Comparison of ENCODE assay signal across 8 cellular contexts in the genomic region with DNA sequence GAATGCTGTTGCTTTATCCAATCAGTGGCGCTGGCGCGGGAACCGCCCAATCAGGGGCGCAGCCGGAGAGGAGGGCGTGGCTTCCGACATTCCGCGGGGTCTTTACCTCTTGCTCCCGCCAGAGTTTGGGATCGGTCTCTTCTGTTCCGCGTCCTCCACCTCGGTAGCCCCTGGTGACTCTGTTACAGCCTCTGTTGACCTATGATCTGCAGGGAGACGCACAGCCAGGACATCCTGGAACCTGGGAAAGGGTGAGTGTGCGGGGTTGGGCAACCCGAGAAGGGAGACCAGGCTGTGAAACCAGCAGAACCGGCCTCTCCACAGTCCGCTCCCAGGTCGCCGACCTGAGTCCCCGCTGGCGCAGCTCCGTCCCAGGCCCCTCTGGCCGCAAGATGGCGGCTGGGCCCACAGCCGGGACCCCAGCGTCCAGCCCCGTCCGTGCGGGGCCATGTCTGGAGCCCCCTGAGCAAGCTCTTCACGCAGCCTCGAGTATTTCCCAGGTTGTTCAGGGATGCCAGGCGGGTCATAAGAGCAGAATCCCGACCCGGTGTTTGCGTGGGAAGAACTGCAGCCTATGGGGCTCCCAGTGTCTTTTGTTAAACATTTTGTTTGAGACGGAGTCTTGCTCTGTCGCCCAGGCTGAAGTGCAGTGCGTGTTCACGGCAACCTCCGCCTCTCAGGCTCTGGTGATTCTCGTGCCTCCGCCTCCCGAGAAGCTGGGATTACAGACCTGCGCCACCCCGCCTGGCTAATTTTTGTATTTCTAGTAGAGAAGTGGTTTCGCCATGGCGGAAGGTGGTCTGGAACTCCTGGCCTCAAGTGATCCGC. TPM values are rescaled to one million over a fixed set of nuclear protein-coding genes. Genes with fewer than 3 reads are reported as not detected.
DNase-seq lines count a peak whose midpoint lies in the region; ATAC-seq lines count a peak whose summit lies in the region.

No MANE protein-coding gene starts in this region.

- H2BK15ac ChIP-seq in mesenchymal stem cell (ENCODE audit: low read depth, poor library complexity, severe bottlenecking) = no peak overlapping the region

- peak overlapping the region; percentile 96 to 99 (median 98) for H3K4me3 Mint-ChIP-seq in CD4-positive, CD25-positive, alpha-beta regulatory T cell

- no peak overlapping the region for H4K8ac ChIP-seq in mesenchymal stem cell (ENCODE audit: low read length)

- no peak overlapping the region for H3K14ac ChIP-seq in mesenchymal stem cell (ENCODE audit: low read length in 2 of 2)

- peak overlapping the region; percentile 66 for H3K27ac ChIP-seq in CD4-positive, CD25-positive, alpha-beta regulatory T cell (ENCODE audit: insufficient read depth, low read length, poor library complexity, severe bottlenecking)
- H3K27ac ChIP-seq in mesenchymal stem cell (ENCODE audit: low read length, poor library complexity, severe bottlenecking) = no peak overlapping the region

- no peak overlapping the region for H3K18ac ChIP-seq in mesenchymal stem cell (ENCODE audit: low read depth in 1 of 2, low read length in 2 of 2)

- no peaks in the 10 kb centered on the region for H3K36me3 ChIP-seq in CD4-positive, CD25-positive, alpha-beta regulatory T cell (ENCODE audit: control insufficient read depth, insufficient read depth, low read length)
- H3K36me3 ChIP-seq in mesenchymal stem cell (ENCODE audit: control insufficient read depth in 1 of 2, insufficient read depth in 2 of 2, low read depth in 1 of 2, low read length in 2 of 2) = no peaks in the 10 kb centered on the region

- no peak overlapping the region for H4K91ac ChIP-seq in mesenchymal stem cell (ENCODE audit: low read length)

- H3K4me3 ChIP-seq in CD4-positive, CD25-positive, alpha-beta regulatory T cell (ENCODE audit: low read depth, low read length) = peak overlapping the region; percentile 90
- H3K4me3 ChIP-seq in mesenchymal stem cell (ENCODE audit: insufficient read depth in 1 of 2, low read depth in 1 of 2, low read length in 2 of 2) = peak overlapping the region; percentile 47 to 61

- peak overlapping the region; percentile 62 for H3K4me2 ChIP-seq in mesenchymal stem cell (ENCODE audit: low read length, poor library complexity, severe bottlenecking)

- WGBS in mesenchymal stem cell = 54% methylated on average over 51 of the region's 51 CpGs

- no peaks in the 10 kb centered on the region for H3K27me3 ChIP-seq in CD4-positive, CD25-positive, alpha-beta regulatory T cell (ENCODE audit: control insufficient read depth, insufficient read depth, low read length)
- no peaks in the 10 kb centered on the region for H3K27me3 ChIP-seq in mesenchymal stem cell (ENCODE audit: control insufficient read depth in 1 of 2, insufficient read depth in 1 of 2, low read length in 2 of 2)

- H3K23ac ChIP-seq in mesenchymal stem cell (ENCODE audit: low read length in 2 of 2) = no peak overlapping the region

- H3K4me1 Mint-ChIP-seq in CD4-positive, CD25-positive, alpha-beta regulatory T cell = peaks cover 14 to 55% (median 33%) of the 10 kb centered on the region in 4 donors

- peaks cover 0 to 4% (median 0%) of the 10 kb centered on the region in 7 donors for H3K9me3 Mint-ChIP-seq in CD4-positive, CD25-positive, alpha-beta regulatory T cell

- peaks cover 8% of the 10 kb centered on the region for H3K36me3 Mint-ChIP-seq in CD4-positive, CD25-positive, alpha-beta regulatory T cell

- no peak overlapping the region for H2BK5ac ChIP-seq in mesenchymal stem cell (ENCODE audit: low read depth, low read length, poor library complexity, severe bottlenecking)

- no peaks in the 10 kb centered on the region for H3K79me1 ChIP-seq in mesenchymal stem cell (replicated peaks; ENCODE audit: low read length, poor library complexity, severe bottlenecking)

- H3K4ac ChIP-seq in mesenchymal stem cell (ENCODE audit: low read depth in 1 of 2, low read length in 2 of 2) = no peak overlapping the region

- no peak overlapping the region for H2BK120ac ChIP-seq in mesenchymal stem cell (ENCODE audit: low read depth, low read length)

- peak overlapping the region; percentile 72 to 95 (median 92) for H3K27ac Mint-ChIP-seq in CD4-positive, CD25-positive, alpha-beta regulatory T cell

- DNase-seq in CD4-positive, CD25-positive, alpha-beta regulatory T cell = peak; percentile 78 to 82 (median 78)
- DNase-seq in NCI-H146 (lab: John Stamatoyannopoulos, UW) = peak; percentile 93
- DNase-seq in activated CD8-positive, alpha-beta memory T cell treated with anti-CD3 and anti-CD28 coated beads for 1 hour (ENCODE audit: extremely low read depth in 1 of 2, low read depth in 1 of 2) = peak; percentile 49 to 74
- peak; percentile 88 for DNase-seq in effector CD8-positive, alpha-beta T cell (lab: John Stamatoyannopoulos, UW)
- DNase-seq in mesenchymal stem cell = peak; percentile 69
- peak; percentile 64 to 71 (median 70) for DNase-seq in stimulated activated CD4-positive, alpha-beta T cell treated with anti-CD3 and anti-CD28 coated beads, TNF-alpha, amount 100 ng/mL, for 4 hours (ENCODE audit: low read depth in 3 of 3)

- peak overlapping the region; percentile 72 for H3K9ac ChIP-seq in mesenchymal stem cell (ENCODE audit: low read length)

- no peak overlapping the region for H2AFZ ChIP-seq in mesenchymal stem cell (ENCODE audit: low read depth, low read length)

- H3K9me3 ChIP-seq in CD4-positive, CD25-positive, alpha-beta regulatory T cell (ENCODE audit: control insufficient read depth in 2 of 2, low read length in 2 of 2) = no peaks in the 10 kb centered on the region
- peaks cover 22% of the 10 kb centered on the region for H3K9me3 ChIP-seq in mesenchymal stem cell (ENCODE audit: control insufficient read depth, low read length)

- peak; percentile 74 to 78 for ATAC-seq in CD4-positive, CD25-positive, alpha-beta regulatory T cell (ENCODE audit: low read depth in 2 of 2)
- ATAC-seq in GM21367 (IDR thresholded peaks at IDR 0.05; ENCODE audit: unreplicated experiment) (peak; percentile 56), HG02840 (IDR thresholded peaks at IDR 0.05; ENCODE audit: low FRiP score, unreplicated experiment) (no peak)

- peaks cover 12% of the 10 kb centered on the region for H3K4me1 ChIP-seq in CD4-positive, CD25-positive, alpha-beta regulatory T cell (ENCODE audit: control insufficient read depth, insufficient read depth, low read length, poor library complexity, severe bottlenecking)
- H3K4me1 ChIP-seq in mesenchymal stem cell (ENCODE audit: control insufficient read depth, insufficient read depth, low read depth, low read length) = no peaks in the 10 kb centered on the region

- no peak overlapping the region for H2AK5ac ChIP-seq in mesenchymal stem cell (ENCODE audit: low read length, severe bottlenecking)

- no peak overlapping the region for H2BK12ac ChIP-seq in mesenchymal stem cell (ENCODE audit: low read length in 2 of 2)

- H3K27me3 Mint-ChIP-seq in CD4-positive, CD25-positive, alpha-beta regulatory T cell = no peaks in the 10 kb centered on the region

RNA-seq across cellular contexts. Expression of a gene that starts 4.4 kb away (rescaled TPM):
- 1.9 TPM for total RNA-seq in CD4-positive, CD25-positive, alpha-beta regulatory T cell
- 1 to 10 TPM; 1.7 to 2.9 (median 2.2) TPM for polyA plus RNA-seq in CD4-positive, CD25-positive, alpha-beta regulatory T cell
- polyA plus RNA-seq in mesenchymal stem cell (2013, experiment 1 of 2) = 0.36 TPM
- 0.40 TPM for polyA plus RNA-seq in mesenchymal stem cell (2013, experiment 2 of 2)
